In the genomic region with DNA sequence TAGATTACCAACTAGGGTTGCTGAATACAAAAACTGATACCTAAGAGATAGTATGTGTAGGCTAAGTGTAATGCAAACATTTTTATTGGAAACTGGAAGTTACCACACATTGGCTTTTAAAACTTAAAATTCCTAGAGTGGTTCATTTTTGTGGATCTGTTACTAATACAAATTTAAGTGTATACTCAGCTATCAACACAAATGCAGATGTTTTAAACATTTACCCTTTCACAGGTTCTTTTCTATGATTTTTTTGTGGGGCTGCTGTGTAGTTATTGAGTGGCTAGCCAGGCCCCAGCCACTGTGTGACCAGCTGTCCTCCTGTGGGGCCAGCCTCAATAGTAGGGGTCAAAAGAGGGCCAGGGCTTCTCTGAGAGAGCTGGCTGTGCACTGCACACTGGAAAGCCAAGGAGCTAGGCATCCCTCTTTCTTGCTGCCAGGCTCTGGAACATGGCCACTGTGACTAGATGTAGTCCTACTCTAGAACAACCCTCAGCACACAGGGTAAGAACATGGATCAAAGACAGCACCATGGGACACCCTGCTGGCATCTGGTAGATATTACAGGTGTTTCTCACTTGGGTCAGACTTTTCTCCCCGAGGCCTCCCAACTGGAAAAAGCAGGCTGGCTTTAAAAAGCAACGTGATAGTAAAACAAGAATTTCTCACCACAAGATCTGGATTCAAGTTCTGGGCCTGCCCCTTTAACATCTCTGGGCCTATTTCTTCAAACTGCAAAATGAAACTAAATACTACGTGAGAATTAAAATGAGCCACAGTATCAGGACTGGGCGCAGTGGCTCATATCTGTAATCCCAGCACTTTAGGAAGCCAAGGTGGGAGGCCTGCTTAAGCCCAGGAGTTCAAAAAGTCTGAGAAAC, we compare ENCODE assay signal across 8 cellular contexts. TPM values are rescaled to one million over a fixed set of nuclear protein-coding genes. Genes with fewer than 3 reads are reported as not detected.
DNase-seq lines count a peak whose midpoint lies in the region; ATAC-seq and TF ChIP-seq lines count a peak whose summit lies in the region.

No MANE protein-coding gene starts in this region.

- H3K27ac Mint-ChIP-seq in activated CD8-positive, alpha-beta T cell treated with anti-CD3 and anti-CD28 coated beads, Interleukin-2, amount 10 ng/mL, durations not matched to agents 7 days and 5 days, result no peak overlapping the region

- H3K4me1 Mint-ChIP-seq in activated CD8-positive, alpha-beta T cell treated with anti-CD3 and anti-CD28 coated beads, Interleukin-2, amount 10 ng/mL, durations not matched to agents 7 days and 5 days (ENCODE audit: low read depth), result peaks cover 60% of the 10 kb centered on the region

- peak; percentile 75 for TF ChIP-seq CTCF in epithelial cell of esophagus (IDR thresholded peaks at IDR 0.05; ENCODE audit: insufficient read depth, low read depth, low read length, missing control alignments)

- H3K27ac ChIP-seq in muscle layer of colon (ENCODE audit: low read depth, low read length) (peak overlapping the region; percentile 83), stomach smooth muscle (ENCODE audit: low read length) (peak overlapping the region; percentile 62)

- H3K4me1 ChIP-seq in muscle layer of colon (ENCODE audit: insufficient read depth, low read length) (peaks cover 29% of the 10 kb centered on the region), stomach smooth muscle (ENCODE audit: control insufficient read depth, insufficient read depth, low read length) (peaks cover 12% of the 10 kb centered on the region)

- ATAC-seq in GM18502 (IDR thresholded peaks at IDR 0.05; ENCODE audit: poor library complexity, unreplicated experiment) (peak; percentile 68), HG03565 (IDR thresholded peaks at IDR 0.05; ENCODE audit: unreplicated experiment) (peak; percentile 46)
- ATAC-seq in activated CD8-positive, alpha-beta T cell treated with anti-CD3 and anti-CD28 coated beads, Interleukin-2, amount 10 ng/mL, durations not matched to agents 7 days and 5 days, result peak; percentile 73

- H3K9ac ChIP-seq in muscle layer of colon (ENCODE audit: low read length) (no peak overlapping the region), stomach smooth muscle (ENCODE audit: low read length in 2 of 2) (peak overlapping the region in 1 of 2 donors; percentile 31)

- H3K9me3 Mint-ChIP-seq in activated CD8-positive, alpha-beta T cell treated with anti-CD3 and anti-CD28 coated beads, Interleukin-2, amount 10 ng/mL, durations not matched to agents 7 days and 5 days (ENCODE audit: insufficient read depth), result no peaks in the 10 kb centered on the region

- H3K9me3 ChIP-seq in muscle layer of colon (ENCODE audit: low read length), result no peaks in the 10 kb centered on the region
- H3K9me3 ChIP-seq in stomach smooth muscle (ENCODE audit: control insufficient read depth in 2 of 2, low read length in 2 of 2), result no peaks in the 10 kb centered on the region

- H3K4me3 ChIP-seq in epithelial cell of esophagus (ENCODE audit: low read length) (no peak overlapping the region), muscle layer of colon (ENCODE audit: low read depth in 1 of 2, low read length in 2 of 2) (no peak overlapping the region), stomach smooth muscle (ENCODE audit: low read length in 2 of 2) (no peak overlapping the region)

- CTCF ChIA-PET in activated CD8-positive, alpha-beta T cell treated with anti-CD3 and anti-CD28 coated beads, Interleukin-2, amount 10 ng/mL, durations not matched to agents 7 days and 5 days (lab: Charles Lee), result interaction anchor here (0.6 to 5.9 kb wide), 7 partner anchors 9 to 144 kb away, joined by 3 to 84 read pairs (median 4); no protein-coding TSS in a partner anchor

- no peak overlapping the region for H3K4me3 Mint-ChIP-seq in activated CD8-positive, alpha-beta T cell treated with anti-CD3 and anti-CD28 coated beads, Interleukin-2, amount 10 ng/mL, durations not matched to agents 7 days and 5 days

- H3K27me3 Mint-ChIP-seq in activated CD8-positive, alpha-beta T cell treated with anti-CD3 and anti-CD28 coated beads, Interleukin-2, amount 10 ng/mL, durations not matched to agents 7 days and 5 days (ENCODE audit: low read depth), result no peaks in the 10 kb centered on the region

- peaks cover 14% of the 10 kb centered on the region for H3K36me3 ChIP-seq in muscle layer of colon (ENCODE audit: insufficient read depth, low read length)
- H3K36me3 ChIP-seq in stomach smooth muscle (ENCODE audit: control insufficient read depth in 2 of 2, insufficient read depth in 2 of 2, low read length in 2 of 2), result peaks cover 7 to 9% of the 10 kb centered on the region in 2 donors

- peaks cover 47% of the 10 kb centered on the region for H3K36me3 Mint-ChIP-seq in activated CD8-positive, alpha-beta T cell treated with anti-CD3 and anti-CD28 coated beads, Interleukin-2, amount 10 ng/mL, durations not matched to agents 7 days and 5 days (ENCODE audit: low read depth)

- peak; percentile 17 for DNase-seq in 8988T
- DNase-seq in NCI-H82 treated with DMSO at 0.1 percent for 48 hours (lab: John Stamatoyannopoulos, UW; ENCODE audit: unreplicated experiment), result peak; percentile 77
- peak; percentile 64 for DNase-seq in activated CD8-positive, alpha-beta T cell treated with anti-CD3 and anti-CD28 coated beads, Interleukin-2, amount 10 ng/mL, durations not matched to agents 7 days and 5 days
- DNase-seq in epithelial cell of esophagus (ENCODE audit: low read depth), result peak; percentile 74

- POLR2A ChIA-PET in activated CD8-positive, alpha-beta T cell treated with anti-CD3 and anti-CD28 coated beads, Interleukin-2, amount 10 ng/mL, durations not matched to agents 7 days and 5 days (lab: Charles Lee), result interaction anchor here (0.7 to 4.5 kb wide), 5 partner anchors 11 to 146 kb away, joined by 3 to 29 read pairs (median 6); a partner anchor contains a TSS

- H3K27me3 ChIP-seq in muscle layer of colon (ENCODE audit: control insufficient read depth in 1 of 2, insufficient read depth in 2 of 2, low read length in 2 of 2) (no peaks in the 10 kb centered on the region), stomach smooth muscle (ENCODE audit: control insufficient read depth in 1 of 2, insufficient read depth in 2 of 2, low read length in 2 of 2) (no peaks in the 10 kb centered on the region)

RNA-seq across cellular contexts. Expression of a gene that starts 7.3 kb away (rescaled TPM):
- 10 to 100 TPM; 37.5 to 37.6 TPM for total RNA-seq in activated CD8-positive, alpha-beta T cell treated with anti-CD3 and anti-CD28 coated beads, Interleukin-2, amount 10 ng/mL, durations not matched to agents 7 days and 5 days

RNA-seq across cellular contexts. Expression of a gene that starts 11.7 kb away (rescaled TPM):
- total RNA-seq in activated CD8-positive, alpha-beta T cell treated with anti-CD3 and anti-CD28 coated beads, Interleukin-2, amount 10 ng/mL, durations not matched to agents 7 days and 5 days, result 100 to 1,000 TPM; 382 to 383 TPM

RNA-seq across cellular contexts. Expression of a gene that starts 40.1 kb away (rescaled TPM):
- total RNA-seq in activated CD8-positive, alpha-beta T cell treated with anti-CD3 and anti-CD28 coated beads, Interleukin-2, amount 10 ng/mL, durations not matched to agents 7 days and 5 days, result under 1 TPM in 1 of 2 experiments, not detected in 1; 0.18 TPM

Comparison
In these comparisons a context has a peak if more than half of its experiments do, and no peak if none do; other contexts are left out.
1. DNase-seq: peak in every context shown above with its lines; median percentile 77 in NCI-H82 treated with DMSO at 0.1 percent for 48 hours; 74 in epithelial cell of esophagus; 64 in activated CD8-positive, alpha-beta T cell treated with anti-CD3 and anti-CD28 coated beads, Interleukin-2, amount 10 ng/mL, durations not matched to agents 7 days and 5 days; 17 in 8988T.